In genomic region chr1:52152976-52153375, GRCh38 we compare ENCODE assay signal across 17 cellular contexts.
"Had no signal": no experiment of that assay in that cellular context is flagged by ENCODE, and none has a peak within 500 bp of the region (broad histone marks: within the 10 kb centered on the region; RNA-seq: fewer than 3 reads in every experiment).

No MANE protein-coding gene starts in this region.

- H3K27me3 ChIP-seq: left lung, thyroid gland had no signal

- H3K4me3 Mint-ChIP-seq: effector memory CD8-positive, alpha-beta T cell; nephron progenitor cell had no signal

- H3K4me3 ChIP-seq: left lung, thyroid gland had no signal

- H3K9me3 ChIP-seq: left lung, thyroid gland had no signal

- H3K36me3 ChIP-seq: left lung, thyroid gland had no signal

- H3K27ac ChIP-seq: left lung, thyroid gland, VCaP had no signal

- H3K27ac Mint-ChIP-seq: activated naive CD4-positive, alpha-beta T cell treated with anti-CD3 and anti-CD28 coated beads, Interleukin-2, amount 50 U/mL, for 72 hours; effector memory CD8-positive, alpha-beta T cell; nephron progenitor cell had no signal

- H3K27me3 Mint-ChIP-seq: effector memory CD8-positive, alpha-beta T cell had no signal

- H3K9me3 Mint-ChIP-seq: activated naive CD4-positive, alpha-beta T cell treated with anti-CD3 and anti-CD28 coated beads, Interleukin-2, amount 50 U/mL, for 72 hours; effector memory CD8-positive, alpha-beta T cell had no signal

- H3K4me1 ChIP-seq: left lung had no signal

- H3K36me3 Mint-ChIP-seq: activated naive CD4-positive, alpha-beta T cell treated with anti-CD3 and anti-CD28 coated beads, Interleukin-2, amount 50 U/mL, for 72 hours had no signal

- ATAC-seq: activated naive CD4-positive, alpha-beta T cell treated with anti-CD3 and anti-CD28 coated beads, Interleukin-2, amount 50 U/mL, for 72 hours; effector memory CD8-positive, alpha-beta T cell; left lung had no signal

- DNase-seq: activated CD4-positive, alpha-beta T cell treated with anti-CD3 and anti-CD28 coated beads for 1 hour; activated CD8-positive, alpha-beta memory T cell treated with anti-CD3 and anti-CD28 coated beads for 24 hours; activated CD8-positive, alpha-beta memory T cell treated with anti-CD3 and anti-CD28 coated beads, Interleukin-2, amount 50 U/mL, for 48 hours; activated gamma-delta T cell; amniotic stem cell; effector memory CD8-positive, alpha-beta T cell; glutamatergic neuron; left lung; nephron progenitor cell; posterior cingulate gyrus; stimulated activated CD8-positive, alpha-beta memory T cell treated with anti-CD3 and anti-CD28 coated beads, Interleukin-4, amount 100 ng/mL, for 48 hours; stimulated activated naive CD4-positive, alpha-beta T cell treated with Interleukin-2 at 50 U/mL for 16 hours; SW 1271; T-helper 2 cell; thyroid gland had no signal
